In the genomic region with DNA sequence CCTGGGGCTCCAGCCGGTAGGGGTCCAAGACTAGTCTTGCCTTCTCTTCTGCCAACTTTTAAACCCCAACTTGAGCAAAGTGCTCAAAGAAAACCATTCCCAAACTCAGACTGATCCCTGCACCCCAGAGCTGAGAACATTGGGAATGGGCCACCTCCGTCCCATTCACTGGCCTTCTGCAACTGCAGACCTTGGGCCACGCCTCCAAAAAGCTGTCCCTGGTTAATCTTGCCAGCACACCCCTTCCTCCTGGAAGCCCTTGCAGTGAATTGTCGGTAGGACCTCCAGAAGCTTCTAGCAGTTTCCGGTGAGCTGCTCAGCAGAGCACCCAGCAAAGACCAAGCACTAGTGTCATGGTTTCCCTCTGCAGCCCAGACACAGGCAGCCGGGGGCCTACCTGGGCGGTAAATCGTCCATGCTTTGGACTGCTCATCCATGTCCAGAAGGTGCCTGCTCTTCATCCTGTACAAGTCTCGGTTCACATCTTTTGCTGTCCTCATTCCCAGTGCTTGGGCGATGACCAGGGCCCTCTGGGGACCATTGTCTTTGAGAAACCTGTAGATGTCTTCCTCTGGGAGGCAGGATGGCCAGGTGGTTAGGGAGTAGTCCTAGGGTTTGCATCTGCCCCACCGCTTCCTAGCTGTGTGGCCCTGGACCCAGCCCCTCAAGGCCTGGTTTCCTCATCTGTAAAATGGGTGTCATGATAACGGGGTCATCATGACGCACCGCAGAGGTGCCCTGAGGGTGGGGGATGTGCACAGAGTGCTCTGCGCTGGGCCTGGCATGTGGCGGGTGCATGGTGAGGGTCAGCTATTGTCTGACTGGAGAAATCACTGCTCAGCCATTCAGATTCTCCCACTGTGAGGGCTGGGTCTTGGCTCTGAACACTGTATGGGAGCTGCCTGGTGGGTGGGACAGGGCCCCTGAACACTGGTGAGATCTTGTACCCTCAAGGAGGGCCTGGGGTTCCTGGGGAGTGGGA, we compare ENCODE assay signal across 22 cellular contexts. TPM values are rescaled to one million over a fixed set of nuclear protein-coding genes. Genes with fewer than 3 reads are reported as not detected.
"Had no signal": no experiment of that assay in that cellular context is flagged by ENCODE, and none has a peak within 500 bp of the region (broad histone marks: within the 10 kb centered on the region; RNA-seq: fewer than 3 reads in every experiment).

No MANE protein-coding gene starts in this region.

- FAIRE-seq: endothelial cell of umbilical vein had no signal

- H3K4me3 ChIP-seq: esophagus squamous epithelium, neural progenitor cell, SK-N-MC, skin epidermis had no signal

- H3K36me3 Mint-ChIP-seq: neural progenitor cell had no signal

- H3K36me3 ChIP-seq: neural progenitor cell had no signal

- H3K27ac ChIP-seq: esophagus squamous epithelium, neural progenitor cell, SK-N-MC, skin epidermis had no signal

- H3K9ac ChIP-seq: neural progenitor cell had no signal

- H3K27me3 Mint-ChIP-seq: activated CD4-positive, alpha-beta T cell treated with anti-CD3 and anti-CD28 coated beads, Interleukin-2, amount 10 ng/mL, durations not matched to agents 7 days and 5 days; activated naive CD4-positive, alpha-beta T cell treated with anti-CD3 and anti-CD28 coated beads, Interleukin-2, amount 50 U/mL, for 24 hours; activated T-cell treated with anti-CD3 and anti-CD28 coated beads, Interleukin-2, amount 50 U/mL, for 24 hours had no signal

- H3K27me3 ChIP-seq: neural progenitor cell had no signal

- H3K4me3 Mint-ChIP-seq: activated CD4-positive, alpha-beta T cell treated with anti-CD3 and anti-CD28 coated beads, Interleukin-2, amount 10 ng/mL, durations not matched to agents 7 days and 5 days; activated naive CD4-positive, alpha-beta T cell treated with anti-CD3 and anti-CD28 coated beads, Interleukin-2, amount 50 U/mL, for 24 hours; activated T-cell treated with anti-CD3 and anti-CD28 coated beads, Interleukin-2, amount 50 U/mL, for 24 hours; immature natural killer cell; neural progenitor cell had no signal

- DNase-seq: activated CD4-positive, alpha-beta T cell treated with anti-CD3 and anti-CD28 coated beads, Interleukin-2, amount 10 ng/mL, durations not matched to agents 7 days and 5 days; activated T-cell treated with anti-CD3 and anti-CD28 coated beads, Interleukin-2, amount 50 U/mL, for 24 hours; amniotic stem cell; caudate nucleus; cortex of kidney; effector CD4-positive, alpha-beta T cell; esophagus squamous epithelium; immature natural killer cell; left colon; midbrain; retina; stimulated activated CD4-positive, alpha-beta T cell treated with anti-CD3 and anti-CD28 coated beads, Interleukin-4, amount 100 ng/mL, for 24 hours; stimulated activated naive CD4-positive, alpha-beta T cell; T-helper 9 cell; trophoblast cell had no signal

- H3K4me1 ChIP-seq: neural progenitor cell had no signal

- ATAC-seq: left colon had no signal

- H3K9me3 Mint-ChIP-seq: activated CD4-positive, alpha-beta T cell treated with anti-CD3 and anti-CD28 coated beads, Interleukin-2, amount 10 ng/mL, durations not matched to agents 7 days and 5 days; activated naive CD4-positive, alpha-beta T cell treated with anti-CD3 and anti-CD28 coated beads, Interleukin-2, amount 50 U/mL, for 24 hours; activated T-cell treated with anti-CD3 and anti-CD28 coated beads, Interleukin-2, amount 50 U/mL, for 24 hours; neural progenitor cell had no signal

- H3K27ac Mint-ChIP-seq: activated CD4-positive, alpha-beta T cell treated with anti-CD3 and anti-CD28 coated beads, Interleukin-2, amount 10 ng/mL, durations not matched to agents 7 days and 5 days; activated naive CD4-positive, alpha-beta T cell treated with anti-CD3 and anti-CD28 coated beads, Interleukin-2, amount 50 U/mL, for 24 hours; activated T-cell treated with anti-CD3 and anti-CD28 coated beads, Interleukin-2, amount 50 U/mL, for 24 hours; neural progenitor cell had no signal

- H3K9me3 ChIP-seq: esophagus squamous epithelium had no signal

RNA-seq across cellular contexts. Expression of a gene that starts 5.4 kb away (rescaled TPM):
- total RNA-seq: endothelial cell of umbilical vein, fibroblast of villous mesenchyme, lung microvascular endothelial cell had no signal
- polyA plus RNA-seq: endothelial cell of umbilical vein had no signal

RNA-seq across cellular contexts. Expression of a gene that starts 53.9 kb away (rescaled TPM):
- total RNA-seq: activated CD4-positive, alpha-beta T cell treated with anti-CD3 and anti-CD28 coated beads, Interleukin-2, amount 10 ng/mL, durations not matched to agents 7 days and 5 days; endothelial cell of umbilical vein; fibroblast of villous mesenchyme; lung microvascular endothelial cell had no signal
- polyA plus RNA-seq: endothelial cell of umbilical vein, immature natural killer cell had no signal
